29 cellular contexts compared by ENCODE assay signal in the genomic region with DNA sequence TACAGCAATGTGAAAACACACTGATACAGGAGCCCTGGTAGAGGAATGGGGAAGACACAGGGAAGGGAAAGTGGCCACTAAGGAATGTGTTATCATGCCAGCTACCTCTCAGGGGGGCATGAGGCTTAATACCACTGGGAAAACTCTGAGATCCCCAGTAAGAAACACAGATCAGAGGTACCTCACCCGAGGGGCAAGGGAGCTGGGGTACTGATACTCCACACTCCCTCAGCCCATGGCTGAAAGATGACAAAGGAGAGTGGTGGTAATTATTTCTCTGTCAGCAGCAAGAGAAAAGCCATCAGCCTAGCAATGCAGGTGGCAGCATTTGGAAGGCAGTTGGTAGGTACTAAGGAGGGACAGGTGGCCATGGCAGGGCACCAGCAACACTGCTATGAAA.
"Had no signal": no experiment of that assay in that cellular context is flagged by ENCODE, and none has a peak within 500 bp of the region (broad histone marks: within the 10 kb centered on the region; RNA-seq: fewer than 3 reads in every experiment).

No MANE protein-coding gene starts in this region.

- H3K4me1 Mint-ChIP-seq: activated B cell treated with CpG ODN at 0.5 μM for 24 hours; activated T-helper 17 cell treated with anti-CD3 and anti-CD28 coated beads, Interleukin-2, amount 50 U/mL, for 72 hours; central memory CD8-positive, alpha-beta T cell had no signal

- H3K27me3 ChIP-seq: brain microvascular endothelial cell, dorsolateral prefrontal cortex, esophagus muscularis mucosa, foreskin keratinocyte, gastrocnemius medialis, heart left ventricle had no signal

- H3K27me3 Mint-ChIP-seq: activated B cell treated with CpG ODN at 0.5 μM for 24 hours; activated CD8-positive, alpha-beta T cell treated with anti-CD3 and anti-CD28 coated beads for 36 hours; activated naive CD8-positive, alpha-beta T cell; activated T-helper 17 cell treated with anti-CD3 and anti-CD28 coated beads, Interleukin-2, amount 50 U/mL, for 72 hours; central memory CD8-positive, alpha-beta T cell; dendritic cell treated with granulocyte-macrophage colony-stimulating factor and Interleukin-4, amounts not matched to agents 40 ng/mL and 50 ng/mL, for 4 days had no signal

- H3K9me3 ChIP-seq: esophagus muscularis mucosa, gastrocnemius medialis had no signal

- H3K4me3 ChIP-seq: coronary artery, dorsolateral prefrontal cortex, esophagus muscularis mucosa, gastrocnemius medialis, heart left ventricle had no signal

- H3K36me3 ChIP-seq: brain microvascular endothelial cell, esophagus muscularis mucosa, gastrocnemius medialis, heart left ventricle had no signal

- H3K27ac ChIP-seq: brain microvascular endothelial cell, coronary artery, dorsolateral prefrontal cortex, esophagus muscularis mucosa, foreskin keratinocyte, gastrocnemius medialis, heart left ventricle had no signal

- H3K27ac Mint-ChIP-seq: activated B cell treated with CpG ODN at 0.5 μM for 24 hours; activated CD8-positive, alpha-beta T cell treated with anti-CD3 and anti-CD28 coated beads for 36 hours; activated naive CD8-positive, alpha-beta T cell; activated T-helper 17 cell treated with anti-CD3 and anti-CD28 coated beads, Interleukin-2, amount 50 U/mL, for 72 hours; dendritic cell treated with granulocyte-macrophage colony-stimulating factor and Interleukin-4, amounts not matched to agents 40 ng/mL and 50 ng/mL, for 4 days had no signal

- H3K4me3 Mint-ChIP-seq: activated B cell treated with CpG ODN at 0.5 μM for 24 hours; activated CD8-positive, alpha-beta T cell treated with anti-CD3 and anti-CD28 coated beads for 36 hours; activated naive CD8-positive, alpha-beta T cell; activated T-cell treated with anti-CD3 and anti-CD28 coated beads, Interleukin-2, amount 50 U/mL, for 4 hours; activated T-helper 17 cell treated with anti-CD3 and anti-CD28 coated beads, Interleukin-2, amount 50 U/mL, for 72 hours; central memory CD8-positive, alpha-beta T cell; dendritic cell treated with granulocyte-macrophage colony-stimulating factor and Interleukin-4, amounts not matched to agents 40 ng/mL and 50 ng/mL, for 4 days had no signal

- DNase-seq: activated B cell treated with CpG ODN at 0.5 μM for 24 hours; activated CD4-positive, alpha-beta T cell treated with anti-CD3 and anti-CD28 coated beads for 48 hours; activated CD4-positive, alpha-beta T cell treated with anti-CD3 and anti-CD28 coated beads, Interleukin-2, amount 50 U/mL, for 1 hour; activated CD4-positive, alpha-beta T cell treated with anti-CD3 and anti-CD28 coated beads, Interleukin-2, amount 50 U/mL, for 48 hours; activated CD8-positive, alpha-beta memory T cell treated with anti-CD3 and anti-CD28 coated beads for 24 hours; activated CD8-positive, alpha-beta T cell treated with anti-CD3 and anti-CD28 coated beads for 36 hours; activated effector memory CD4-positive, alpha-beta T cell treated with Interleukin-2 at 50 U/mL for 16 hours; activated gamma-delta T cell treated with Interleukin-2 at 50 U/mL for 16 hours; activated naive CD4-positive, alpha-beta T cell treated with anti-CD3 and anti-CD28 coated beads, Interleukin-2, amount 50 U/mL, for 16 hours; activated naive CD4-positive, alpha-beta T cell treated with Interleukin-2 at 50 U/mL for 16 hours; activated T-cell treated with anti-CD3 and anti-CD28 coated beads, Interleukin-2, amount 50 U/mL, for 4 hours; amniotic stem cell; anterior cingulate cortex; brain microvascular endothelial cell; dorsolateral prefrontal cortex; effector memory CD4-positive, alpha-beta T cell; erythroblast; foreskin keratinocyte; gastrocnemius medialis; glutamatergic neuron; heart left ventricle; T-helper 2 cell had no signal

- H3K4me1 ChIP-seq: foreskin keratinocyte, gastrocnemius medialis, heart left ventricle had no signal

- H3K9me3 Mint-ChIP-seq: activated CD8-positive, alpha-beta T cell treated with anti-CD3 and anti-CD28 coated beads for 36 hours; activated T-cell treated with anti-CD3 and anti-CD28 coated beads, Interleukin-2, amount 50 U/mL, for 4 hours; central memory CD8-positive, alpha-beta T cell had no signal

- ATAC-seq: activated CD4-positive, CD25-positive, alpha-beta regulatory T cell treated with anti-CD3 and anti-CD28 coated beads, Interleukin-2, amount 50 U/mL, for 24 hours; activated CD8-positive, alpha-beta T cell treated with anti-CD3 and anti-CD28 coated beads for 36 hours; activated T-cell treated with anti-CD3 and anti-CD28 coated beads, Interleukin-2, amount 50 U/mL, for 4 hours; activated T-helper 17 cell treated with anti-CD3 and anti-CD28 coated beads, Interleukin-2, amount 50 U/mL, for 72 hours; foreskin keratinocyte; gastrocnemius medialis; heart left ventricle had no signal
